In the genomic region with DNA sequence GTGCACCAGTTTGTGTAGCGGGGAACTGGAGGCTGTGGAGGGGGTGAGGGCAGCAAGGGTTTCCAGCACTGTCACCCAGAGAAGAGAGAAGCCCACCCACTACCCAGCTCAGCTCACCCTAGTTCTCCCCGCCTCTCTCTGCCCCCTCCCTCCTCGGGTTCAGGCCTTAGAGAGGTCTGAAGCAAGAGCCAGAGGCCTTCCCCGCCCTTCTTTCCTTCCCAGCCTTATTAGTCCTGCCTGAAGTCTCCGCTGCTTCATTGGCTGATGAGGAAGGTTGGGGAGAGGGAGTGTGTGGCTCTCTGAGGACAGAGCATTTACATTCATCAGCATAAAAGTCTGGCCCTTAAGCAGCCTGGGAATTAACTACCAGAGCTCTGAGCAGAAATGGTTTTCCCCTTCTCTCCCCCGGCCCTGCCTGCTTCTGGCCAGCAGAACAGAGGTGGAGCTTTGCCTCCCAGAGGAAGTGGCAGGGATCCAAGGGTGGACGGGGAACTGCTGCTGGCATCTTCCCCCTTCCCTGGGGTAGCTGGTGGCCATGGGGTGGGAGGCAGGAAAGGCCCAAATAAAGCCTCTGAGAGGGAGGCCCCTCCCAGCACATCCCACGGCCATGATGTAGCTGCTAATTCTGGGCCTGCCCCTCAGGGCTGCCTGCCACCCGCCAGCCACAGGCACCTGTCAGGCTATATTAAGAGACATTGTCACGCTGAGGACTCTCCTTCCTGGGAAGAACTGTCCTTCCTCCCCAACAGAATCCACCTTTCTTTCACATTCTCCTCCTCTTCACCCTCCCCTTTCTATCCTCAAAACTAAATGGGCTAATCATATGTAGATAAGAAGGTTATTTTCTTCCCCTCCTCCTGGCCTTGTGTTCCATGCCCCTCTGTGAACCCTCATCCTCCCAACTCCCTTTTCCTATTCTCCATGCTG, we compare ENCODE assay signal across 9 cellular contexts. TPM values are rescaled to one million over a fixed set of nuclear protein-coding genes. Genes with fewer than 3 reads are reported as not detected.
DNase-seq lines count a peak whose midpoint lies in the region; ATAC-seq and TF ChIP-seq lines count a peak whose summit lies in the region.
"Had no signal": no experiment of that assay in that cellular context is flagged by ENCODE, and none has a peak within 500 bp of the region (broad histone marks: within the 10 kb centered on the region; RNA-seq: fewer than 3 reads in every experiment).

No MANE protein-coding gene starts in this region.

- H2AK5ac ChIP-seq in IMR-90 (ENCODE audit: low read depth, low read length), result peak overlapping the region; percentile 96

- H3K79me1 ChIP-seq in IMR-90 (ENCODE audit: low read depth in 1 of 2, low read length in 2 of 2), result peaks cover 13 to 69% of the 10 kb centered on the region in 2 experiments

- no CpG with 5 or more reads among the region's 10 CpGs for WGBS in IMR-90 (ENCODE audit: extremely low coverage in 2 of 2, insufficient read length in 1 of 2), 2 experiments
- 40 to 63% methylated on average over 10 of the region's 10 CpGs for WGBS in lung, 2 donors
- 46 to 55% methylated on average over 10 of the region's 10 CpGs for WGBS in upper lobe of left lung, 2 donors

- H3K23ac ChIP-seq in IMR-90 (ENCODE audit: low read depth, low read length), result no peak overlapping the region

- POLR2A ChIA-PET in IMR-90 (lab: Charles Lee; ENCODE audit: unreplicated experiment), result interaction anchor here (0.5 kb wide), 1 partner anchor 9 kb away, joined by 3 read pairs; no protein-coding TSS in a partner anchor

- peak overlapping the region; percentile 45 for H4K5ac ChIP-seq in IMR-90 (ENCODE audit: low read depth, low read length)

- H3K9me3 ChIP-seq in IMR-90 (ENCODE audit: control insufficient read depth, insufficient read depth, low read length) (no peaks in the 10 kb centered on the region), lung (ENCODE audit: control insufficient read depth in 2 of 2, insufficient read depth in 1 of 2, low read length in 1 of 2) (no peaks in the 10 kb centered on the region), upper lobe of left lung (no peaks in the 10 kb centered on the region)

- H3K4me1 ChIP-seq in IMR-90 (ENCODE audit: control insufficient read depth, insufficient read depth, low read length), result peaks cover 44% of the 10 kb centered on the region
- H3K4me1 ChIP-seq in lung (ENCODE audit: control insufficient read depth in 2 of 2, insufficient read depth in 2 of 2, low read length in 2 of 2), result peaks cover 0 to 26% of the 10 kb centered on the region in 2 donors
- H3K4me1 ChIP-seq in upper lobe of left lung, result peaks cover 33 to 62% (median 44%) of the 10 kb centered on the region in 4 donors

- CTCF ChIA-PET in IMR-90 (lab: Yijun Ruan, JAX), result interaction anchor here (1.0 to 2.6 kb wide), 5 partner anchors 16 to 94 kb away, joined by 3 to 14 read pairs (median 5); no protein-coding TSS in a partner anchor

- H3K4me3 ChIP-seq in AG10803 (ENCODE audit: low read length) (no peak overlapping the region), IMR-90 (ENCODE audit: insufficient read depth, low read depth, low read length) (no peak overlapping the region), choroid plexus epithelial cell (ENCODE audit: low read depth, low read length) (no peak overlapping the region), lung (no peak overlapping the region), upper lobe of left lung (no peak overlapping the region)

- no peak for TF ChIP-seq EP300 in upper lobe of left lung (IDR thresholded peaks at IDR 0.05)

- TF ChIP-seq RAD21 in IMR-90 (IDR thresholded peaks at IDR 0.05; ENCODE audit: low read length), result no peak

- peak overlapping the region; percentile 79 for H2AFZ ChIP-seq in IMR-90 (replicated peaks; ENCODE audit: low read length, poor library complexity)

- H3K27me3 ChIP-seq in IMR-90 (ENCODE audit: control insufficient read depth, insufficient read depth, low read length) (no peaks in the 10 kb centered on the region), lung (ENCODE audit: control insufficient read depth, insufficient read depth) (no peaks in the 10 kb centered on the region), upper lobe of left lung (no peaks in the 10 kb centered on the region)

- TF ChIP-seq CTCF in AG10803 (conservative IDR thresholded peaks at IDR 0.05; ENCODE audit: low read length), result no peak
- TF ChIP-seq CTCF in IMR-90 (conservative IDR thresholded peaks at IDR 0.05; ENCODE audit: low read depth, low read length), result no peak
- TF ChIP-seq CTCF in choroid plexus epithelial cell (conservative IDR thresholded peaks at IDR 0.05; ENCODE audit: low read depth, low read length), result no peak
- TF ChIP-seq CTCF in lung (IDR thresholded peaks at IDR 0.05; ENCODE audit: control extremely low read depth, extremely low read depth), result no peak
- no peak for TF ChIP-seq CTCF in upper lobe of left lung (IDR thresholded peaks at IDR 0.05)

- ATAC-seq in IMR-90 (ENCODE audit: low read depth) (0 out of 2 replicates have a peak, but pooled peaks have one; percentile 1), lung (ENCODE audit: insufficient read depth, low FRiP score) (no peak), upper lobe of left lung (ENCODE audit: low FRiP score in 2 of 2) (peak in 1 of 2 donors; percentile 19), GM18873 (IDR thresholded peaks at IDR 0.05; ENCODE audit: low FRiP score, unreplicated experiment) (no peak)

- peaks cover 19% of the 10 kb centered on the region for H3K36me3 ChIP-seq in IMR-90 (ENCODE audit: control insufficient read depth, insufficient read depth, low read length)
- peaks cover 3 to 11% of the 10 kb centered on the region in 2 donors for H3K36me3 ChIP-seq in lung (ENCODE audit: control insufficient read depth in 2 of 2, insufficient read depth in 2 of 2, low read length in 2 of 2)
- H3K36me3 ChIP-seq in upper lobe of left lung, result peaks cover 0 to 16% (median 8%) of the 10 kb centered on the region in 4 donors

- H2BK120ac ChIP-seq in IMR-90 (ENCODE audit: low read depth, low read length), result peak overlapping the region; percentile 87

- intact Hi-C loops in IMR-90 (cut with micrococcal nuclease), result loop anchor here (1.0 to 2.0 kb wide), 2 partner anchors 77 to 94 kb away; no protein-coding TSS in a partner anchor

- H3K27ac ChIP-seq in IMR-90 (ENCODE audit: insufficient read depth, low read length), result peak overlapping the region; percentile 84
- H3K27ac ChIP-seq in lung (ENCODE audit: low read depth in 1 of 2, low read length in 1 of 2), result peak overlapping the region; percentile 55 to 99
- H3K27ac ChIP-seq in upper lobe of left lung, result peak overlapping the region; percentile 48 to 90 (median 78)

- peak overlapping the region; percentile 18 for H2AK9ac ChIP-seq in IMR-90 (replicated peaks; ENCODE audit: low read depth, low read length, poor library complexity)

- H4K91ac ChIP-seq in IMR-90 (ENCODE audit: insufficient read depth, low read depth, low read length), result peak overlapping the region; percentile 62; the same call in 1 of the 2 replicates

- 0 out of 2 replicates have a peak overlapping the region, but pooled peaks have one; percentile 66 for H3K14ac ChIP-seq in IMR-90 (replicated peaks; ENCODE audit: low read depth, low read length)

- H3K18ac ChIP-seq in IMR-90 (ENCODE audit: low read depth, low read length), result peak overlapping the region; percentile 17; the same call in 1 of the 2 replicates

- H3K4ac ChIP-seq in IMR-90 (ENCODE audit: low read depth, low read length), result peak overlapping the region; percentile 93

- peak overlapping the region; percentile 13 to 29; a peak in 2 of 4 replicates for H4K8ac ChIP-seq in IMR-90 (ENCODE audit: low read depth in 2 of 2, low read length in 2 of 2)

- no peak overlapping the region for H3K4me2 ChIP-seq in IMR-90 (ENCODE audit: low read depth, low read length)

- peak; percentile 58 for DNase-seq in AG10803 (ENCODE audit: low read depth)
- peak; percentile 61 for DNase-seq in IMR-90
- peak; percentile 79 for DNase-seq in choroid plexus epithelial cell (ENCODE audit: low read depth)
- no peak for DNase-seq in lung (ENCODE audit: low spot score)
- peak; percentile 35 to 49 for DNase-seq in upper lobe of left lung
- DNase-seq in MV-4-11 (lab: John Stamatoyannopoulos, UW), result no peak
- DNase-seq in COLO668 (lab: John Stamatoyannopoulos, UW; ENCODE audit: unreplicated experiment), result no peak

- H2BK5ac ChIP-seq in IMR-90 (ENCODE audit: low read depth, low read length, poor library complexity, severe bottlenecking), result peak overlapping the region; percentile 60

- no TSS peak for BruUV-seq in IMR-90 (replicated peaks; lab: Mats Ljungman, UMichigan)

- H4K20me1 ChIP-seq in IMR-90 (ENCODE audit: insufficient read depth, low read length), result no peaks in the 10 kb centered on the region

- dilution Hi-C loops in IMR-90 (cut with HindIII; ENCODE audit: low sequenced_read_pairs, unreplicated experiment), result no loop called here

- peak overlapping the region; percentile 85; the same call in 1 of the 2 replicates for H2BK20ac ChIP-seq in IMR-90 (ENCODE audit: low read depth, low read length)

- no peak overlapping the region for H3K56ac ChIP-seq in IMR-90 (ENCODE audit: extremely low read depth, insufficient read depth, low read length)

- in situ Hi-C loops in IMR-90 (cut with MboI; ENCODE audit: low sequenced_read_pairs), result no loop called here

- peak overlapping the region; percentile 79; the same call in 2 of the 3 replicates for H2BK15ac ChIP-seq in IMR-90 (ENCODE audit: low read depth, low read length)

- TF ChIP-seq POLR2A in IMR-90 (IDR thresholded peaks at IDR 0.05; ENCODE audit: low read depth, low read length) (no peak), upper lobe of left lung (IDR thresholded peaks at IDR 0.05) (peak in 1 of 4 donors; percentile 7)

- H3K9me1 ChIP-seq in IMR-90 (ENCODE audit: insufficient read depth, low read length), result peaks cover 38% of the 10 kb centered on the region

- H3K9ac ChIP-seq in IMR-90 (ENCODE audit: low read depth, low read length), result no peak overlapping the region

TF ChIP-seq in IMR-90, 13 proteins besides CTCF, POLR2A, EP300 and RAD21:
- TF ChIP-seq CEBPB (IDR thresholded peaks at IDR 0.05; ENCODE audit: low read depth, low read length) (no peak), MAZ (IDR thresholded peaks at IDR 0.05; ENCODE audit: borderline replicate concordance, low read depth, low read length) (peak; percentile 55; the same call in 1 of the 2 replicates)
TF ChIP-seq in IMR-90: peak in this region for 1.

RNA-seq across cellular contexts. Expression of a gene that starts 4.2 kb away (rescaled TPM):
- total RNA-seq in IMR-90 (2012; rRNA removed), result 11.7 and 14.9 TPM in 2 replicates
- polyA plus RNA-seq in IMR-90 (2012; rRNA removed), result 9.9 and 11.4 TPM in 2 replicates
- 6.4 and 9.0 TPM in 2 replicates for polyA plus RNA-seq in IMR-90 (2012; cell fraction: cytosol; rRNA removed)
- polyA plus RNA-seq in IMR-90 (2012; cell fraction: nucleus; rRNA removed; ENCODE audit: low replicate concordance), result 3.5 and 4.0 TPM in 2 replicates
- 10 to 100 TPM in 1 of 2 donors, 1 to 10 TPM in 1; 4.5 to 10.3 TPM for total RNA-seq in lung
- polyA plus RNA-seq in lung, result 1 to 10 TPM; 4.8 to 8.9 TPM
- total RNA-seq in upper lobe of left lung, result 1 to 10 TPM; 4.6 to 7.9 (median 6.0) TPM

RNA-seq across cellular contexts. Expression of a gene that starts 35.7 kb away (rescaled TPM):
- total RNA-seq in IMR-90 (2012; rRNA removed) (not detected in 2 replicates), lung (1 to 10 TPM in 1 of 2 donors, under 1 TPM in 1; 0.48 to 1.0 TPM), upper lobe of left lung (under 1 TPM in 4 of 6 donors, not detected in 2; 0.10 to 0.74 (median 0.49) TPM)
- polyA plus RNA-seq in IMR-90 (2012; rRNA removed) (0.02 TPM in 1 of 2 replicates, not detected in the other), lung (under 1 TPM; 0.10 to 0.14 TPM)
- polyA plus RNA-seq in IMR-90 (2012; cell fraction: cytosol; rRNA removed), result not detected in 2 replicates
- polyA plus RNA-seq in IMR-90 (2012; cell fraction: nucleus; rRNA removed; ENCODE audit: low replicate concordance), result not detected in 2 replicates
- total RNA-seq: dermis microvascular lymphatic vessel endothelial cell had no signal

Comparison
In these comparisons a context has a peak if more than half of its experiments do, and no peak if none do; other contexts are left out.
1. DNase-seq: peak in AG10803 (single experiment), IMR-90 (single experiment), choroid plexus epithelial cell (single experiment) and upper lobe of left lung (2 of 2); none in lung (single experiment), MV-4-11 (single experiment) and COLO668 (single experiment).
2. Peak in every context shown above with its lines, with median percentiles within 50 percentile points of each other: H3K27ac ChIP-seq.